ENCODE assay signal across 11 cellular contexts in genomic region chr2:239053801-239054503, GRCh38.
"Had no signal": no experiment of that assay in that cellular context is flagged by ENCODE, and none has a peak within 500 bp of the region (broad histone marks: within the 10 kb centered on the region; RNA-seq: fewer than 3 reads in every experiment).

No MANE protein-coding gene starts in this region.

- DNase-seq: activated naive CD4-positive, alpha-beta T cell; activated T-cell treated with anti-CD3 and anti-CD28 coated beads, Interleukin-2, amount 50 U/mL, for 1 hour; retina; stimulated activated CD4-positive, alpha-beta T cell treated with anti-CD3 and anti-CD28 coated beads, Interleukin-12 subunit alpha, Interleukin-12 subunit beta, amount 100 ng/mL, for 4 hours; stimulated activated CD4-positive, alpha-beta T cell treated with anti-CD3 and anti-CD28 coated beads, Interleukin-4, amount 100 ng/mL, for 4 hours; substantia nigra; T-helper 9 cell; thyroid gland had no signal

- H3K4me3 ChIP-seq: left lung, mucosa of descending colon, thyroid gland had no signal

- ATAC-seq: left lung, mucosa of descending colon had no signal

- H3K4me1 ChIP-seq: thyroid gland had no signal

- H3K27me3 ChIP-seq: left lung, thyroid gland had no signal

- H3K27ac ChIP-seq: epithelial cell of prostate, left lung, thyroid gland had no signal

- H3K9me3 ChIP-seq: left lung, mucosa of descending colon, thyroid gland had no signal
